Comparison of ENCODE assay signal across 10 cellular contexts in genomic region chr13:92805766-92806165, GRCh38.
DNase-seq lines count a peak whose midpoint lies in the region; ATAC-seq and TF ChIP-seq lines count a peak whose summit lies in the region.
"Had no signal": no experiment of that assay in that cellular context is flagged by ENCODE, and none has a peak within 500 bp of the region (broad histone marks: within the 10 kb centered on the region; RNA-seq: fewer than 3 reads in every experiment).

No MANE protein-coding gene starts in this region.

- H3K4me1 ChIP-seq in CD4-positive, alpha-beta memory T cell (ENCODE audit: insufficient read depth, low read length): no peaks in the 10 kb centered on the region
- no peaks in the 10 kb centered on the region for H3K4me1 ChIP-seq in IMR-90 (ENCODE audit: control insufficient read depth, insufficient read depth, low read length)
- peaks cover 39% of the 10 kb centered on the region for H3K4me1 ChIP-seq in osteoblast (ENCODE audit: insufficient read depth, low read length)

- CTCF ChIA-PET in CD4-positive, alpha-beta memory T cell (lab: Charles Lee; ENCODE audit: partially characterized antibody): no interaction called here
- CTCF ChIA-PET in IMR-90 (lab: Yijun Ruan, JAX): no interaction called here

- no peaks in the 10 kb centered on the region for H3K9me3 Mint-ChIP-seq in CD4-positive, alpha-beta memory T cell
- no peaks in the 10 kb centered on the region for H3K9me3 Mint-ChIP-seq in chondrocyte (ENCODE audit: low read depth)

- H3K27ac ChIP-seq in CD4-positive, alpha-beta memory T cell (ENCODE audit: low read depth, low read length): no peak overlapping the region
- H3K27ac ChIP-seq in IMR-90 (ENCODE audit: insufficient read depth, low read length) (no peak overlapping the region), osteoblast (ENCODE audit: low read depth, low read length) (peak overlapping the region; percentile 16)

- H3K4me3 ChIP-seq in CD4-positive, alpha-beta memory T cell (ENCODE audit: low read length in 2 of 2): no peak overlapping the region
- H3K4me3 ChIP-seq in IMR-90 (ENCODE audit: insufficient read depth, low read depth, low read length) (no peak overlapping the region), osteoblast (ENCODE audit: insufficient read depth, low read length) (peak overlapping the region; percentile 67)

- H3K27ac Mint-ChIP-seq in CD4-positive, alpha-beta memory T cell: peak overlapping the region in 6 of 7 donors; percentile 21 to 91 (median 78)
- H3K27ac Mint-ChIP-seq in chondrocyte (ENCODE audit: unreplicated experiment): no peak overlapping the region
- H3K27ac Mint-ChIP-seq: activated B cell treated with CpG ODN at 0.5 μM for 24 hours had no signal

- no peak for TF ChIP-seq RAD21 in IMR-90 (IDR thresholded peaks at IDR 0.05; ENCODE audit: low read length)

- H3K4me1 Mint-ChIP-seq in CD4-positive, alpha-beta memory T cell: peaks cover 0 to 19% (median 8%) of the 10 kb centered on the region in 4 donors
- peaks cover 41% of the 10 kb centered on the region for H3K4me1 Mint-ChIP-seq in chondrocyte (ENCODE audit: low read depth)
- H3K4me1 Mint-ChIP-seq: activated B cell treated with CpG ODN at 0.5 μM for 24 hours had no signal

- H4K5ac ChIP-seq in IMR-90 (ENCODE audit: low read depth, low read length): no peak overlapping the region

- H2BK20ac ChIP-seq in IMR-90 (ENCODE audit: low read depth, low read length): no peak overlapping the region

- H3K4ac ChIP-seq in IMR-90 (ENCODE audit: low read depth, low read length): peak overlapping the region; percentile 13; the same call in 1 of the 2 replicates

- no peak overlapping the region for H2AFZ ChIP-seq in IMR-90 (replicated peaks; ENCODE audit: low read length, poor library complexity)
- H2AFZ ChIP-seq in osteoblast (ENCODE audit: low read length): peak overlapping the region; percentile 87

- H3K4me3 Mint-ChIP-seq in CD4-positive, alpha-beta memory T cell: peak overlapping the region; percentile 68 to 88 (median 84)
- peak overlapping the region; percentile 16 for H3K4me3 Mint-ChIP-seq in chondrocyte (ENCODE audit: unreplicated experiment)
- H3K4me3 Mint-ChIP-seq: activated B cell treated with CpG ODN at 0.5 μM for 24 hours had no signal

- no peaks in the 10 kb centered on the region for H3K9me3 ChIP-seq in CD4-positive, alpha-beta memory T cell (ENCODE audit: control insufficient read depth in 1 of 2, low read length in 2 of 2)
- H3K9me3 ChIP-seq in IMR-90 (ENCODE audit: control insufficient read depth, insufficient read depth, low read length) (no peaks in the 10 kb centered on the region), osteoblast (ENCODE audit: low read depth, low read length) (no peaks in the 10 kb centered on the region)

- in situ Hi-C loops in IMR-90 (cut with MboI; ENCODE audit: low sequenced_read_pairs): no loop called here

- no peak overlapping the region for H3K9ac ChIP-seq in IMR-90 (ENCODE audit: low read depth, low read length)

- H2BK120ac ChIP-seq in IMR-90 (ENCODE audit: low read depth, low read length): peak overlapping the region; percentile 42; the same call in 1 of the 2 replicates

- no peaks in the 10 kb centered on the region for H3K36me3 Mint-ChIP-seq in CD4-positive, alpha-beta memory T cell
- no peaks in the 10 kb centered on the region for H3K36me3 Mint-ChIP-seq in chondrocyte (ENCODE audit: low read depth)

- H3K79me2 ChIP-seq in osteoblast (ENCODE audit: insufficient read depth, low read length): no peaks in the 10 kb centered on the region

- TF ChIP-seq CTCF in IMR-90 (conservative IDR thresholded peaks at IDR 0.05; ENCODE audit: low read depth, low read length) (no peak), chondrocyte (IDR thresholded peaks at IDR 0.05) (no peak), osteoblast (IDR thresholded peaks at IDR 0.05; ENCODE audit: extremely low read depth, low read depth, low read length) (no peak)

- dilution Hi-C loops in IMR-90 (cut with HindIII; ENCODE audit: low sequenced_read_pairs, unreplicated experiment): no loop called here

- no peak overlapping the region for H4K8ac ChIP-seq in IMR-90 (ENCODE audit: low read depth in 2 of 2, low read length in 2 of 2)

- no peak for TF ChIP-seq POLR2A in IMR-90 (IDR thresholded peaks at IDR 0.05; ENCODE audit: low read depth, low read length)

- H3K27me3 Mint-ChIP-seq in CD4-positive, alpha-beta memory T cell: no peaks in the 10 kb centered on the region
- no peaks in the 10 kb centered on the region for H3K27me3 Mint-ChIP-seq in chondrocyte (ENCODE audit: low read depth)
- H3K27me3 Mint-ChIP-seq: activated B cell treated with CpG ODN at 0.5 μM for 24 hours had no signal

- peak overlapping the region; percentile 48; the same call in 1 of the 2 replicates for H3K4me2 ChIP-seq in IMR-90 (ENCODE audit: low read depth, low read length)
- H3K4me2 ChIP-seq in osteoblast (ENCODE audit: insufficient read depth, low read length): peak overlapping the region; percentile 75

- no peak overlapping the region for H3K14ac ChIP-seq in IMR-90 (replicated peaks; ENCODE audit: low read depth, low read length)

- H3K56ac ChIP-seq in IMR-90 (ENCODE audit: extremely low read depth, insufficient read depth, low read length): no peak overlapping the region

- H4K20me1 ChIP-seq in IMR-90 (ENCODE audit: insufficient read depth, low read length) (no peaks in the 10 kb centered on the region), osteoblast (ENCODE audit: insufficient read depth, low read length) (no peaks in the 10 kb centered on the region)

- H2BK5ac ChIP-seq in IMR-90 (ENCODE audit: low read depth, low read length, poor library complexity, severe bottlenecking): no peak overlapping the region

- H2AK5ac ChIP-seq in IMR-90 (ENCODE audit: low read depth, low read length): no peak overlapping the region

- intact Hi-C loops in CD4-positive, alpha-beta memory T cell (cut with micrococcal nuclease): no loop called here
- intact Hi-C loops in IMR-90 (cut with micrococcal nuclease): loop anchor here (5.0 kb wide), 1 partner anchor 422 kb away; the partner anchor contains the start of gene GPC6

- no peak overlapping the region for H3K18ac ChIP-seq in IMR-90 (ENCODE audit: low read depth, low read length)

- no peaks in the 10 kb centered on the region for H3K9me1 ChIP-seq in IMR-90 (ENCODE audit: insufficient read depth, low read length)

- no peak overlapping the region for H2AK9ac ChIP-seq in IMR-90 (replicated peaks; ENCODE audit: low read depth, low read length, poor library complexity)

- BruUV-seq in IMR-90 (replicated peaks; lab: Mats Ljungman, UMichigan): no TSS peak

- no peak for ATAC-seq in IMR-90 (ENCODE audit: low read depth)
- ATAC-seq in GM18517 (IDR thresholded peaks at IDR 0.05; ENCODE audit: unreplicated experiment): no peak
- ATAC-seq in HG03045 (IDR thresholded peaks at IDR 0.05; ENCODE audit: unreplicated experiment): no peak
- ATAC-seq in HG03159 (IDR thresholded peaks at IDR 0.05; ENCODE audit: unreplicated experiment): no peak
- ATAC-seq in GM19035 (IDR thresholded peaks at IDR 0.05; ENCODE audit: unreplicated experiment): no peak

- H3K27me3 ChIP-seq in CD4-positive, alpha-beta memory T cell (ENCODE audit: insufficient read depth, low read length): no peaks in the 10 kb centered on the region
- H3K27me3 ChIP-seq in IMR-90 (ENCODE audit: control insufficient read depth, insufficient read depth, low read length): no peaks in the 10 kb centered on the region
- no peaks in the 10 kb centered on the region for H3K27me3 ChIP-seq in osteoblast (ENCODE audit: insufficient read depth, low read length)

- DNase-seq in CD4-positive, alpha-beta memory T cell: peak in 1 of 5 donors; percentile 1
- DNase-seq in IMR-90: no peak
- no peak for DNase-seq in chondrocyte (ENCODE audit: low spot score)
- no peak for DNase-seq in osteoblast (ENCODE audit: insufficient read length, low spot score, missing footprints)
- DNase-seq: activated B cell treated with CpG ODN at 0.5 μM for 24 hours, NCI-H446 treated with DMSO at 0.1 percent for 48 hours had no signal

- no peak overlapping the region for H4K91ac ChIP-seq in IMR-90 (ENCODE audit: insufficient read depth, low read depth, low read length)

- no peak overlapping the region for H3K23ac ChIP-seq in IMR-90 (ENCODE audit: low read depth, low read length)

- H3K79me1 ChIP-seq in IMR-90 (ENCODE audit: low read depth in 1 of 2, low read length in 2 of 2): no peaks in the 10 kb centered on the region

- no peak overlapping the region for H2BK15ac ChIP-seq in IMR-90 (ENCODE audit: low read depth, low read length)

- H3K36me3 ChIP-seq in CD4-positive, alpha-beta memory T cell (ENCODE audit: insufficient read depth, low read length): no peaks in the 10 kb centered on the region
- no peaks in the 10 kb centered on the region for H3K36me3 ChIP-seq in IMR-90 (ENCODE audit: control insufficient read depth, insufficient read depth, low read length)
- no peaks in the 10 kb centered on the region for H3K36me3 ChIP-seq in osteoblast (ENCODE audit: insufficient read depth, low read length)

- POLR2A ChIA-PET in CD4-positive, alpha-beta memory T cell (lab: Charles Lee; ENCODE audit: partially characterized antibody): no interaction called here
- POLR2A ChIA-PET in IMR-90 (lab: Charles Lee; ENCODE audit: unreplicated experiment): interaction anchor here (0.6 kb wide), 1 partner anchor 10 kb away, joined by 5 read pairs; no protein-coding TSS in a partner anchor

TF ChIP-seq in IMR-90, 13 proteins besides CTCF, POLR2A, EP300 and RAD21 (continues in another document):
- TF ChIP-seq, protein P1, sequence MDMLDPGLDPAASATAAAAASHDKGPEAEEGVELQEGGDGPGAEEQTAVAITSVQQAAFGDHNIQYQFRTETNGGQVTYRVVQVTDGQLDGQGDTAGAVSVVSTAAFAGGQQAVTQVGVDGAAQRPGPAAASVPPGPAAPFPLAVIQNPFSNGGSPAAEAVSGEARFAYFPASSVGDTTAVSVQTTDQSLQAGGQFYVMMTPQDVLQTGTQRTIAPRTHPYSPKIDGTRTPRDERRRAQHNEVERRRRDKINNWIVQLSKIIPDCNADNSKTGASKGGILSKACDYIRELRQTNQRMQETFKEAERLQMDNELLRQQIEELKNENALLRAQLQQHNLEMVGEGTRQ (IDR thresholded peaks at IDR 0.05; ENCODE audit: low read depth, low read length): no peak
- TF ChIP-seq RCOR1 (IDR thresholded peaks at IDR 0.05; ENCODE audit: insufficient replicate concordance, low read length) (no peak), CEBPB (IDR thresholded peaks at IDR 0.05; ENCODE audit: low read depth, low read length) (no peak), MXI1 (IDR thresholded peaks at IDR 0.05; ENCODE audit: borderline replicate concordance, low read depth, low read length) (no peak), SMC3 (IDR thresholded peaks at IDR 0.05; ENCODE audit: low read depth, low read length) (no peak), BHLHE40 (IDR thresholded peaks at IDR 0.05; ENCODE audit: low read depth, low read length) (no peak), MAFK (IDR thresholded peaks at IDR 0.05; ENCODE audit: low read depth, low read length) (no peak), MAZ (IDR thresholded peaks at IDR 0.05; ENCODE audit: borderline replicate concordance, low read depth, low read length) (no peak), RFX5 (IDR thresholded peaks at IDR 0.05; ENCODE audit: low read depth, low read length) (no peak), NFE2L2 (IDR thresholded peaks at IDR 0.05; ENCODE audit: low read depth, low read length) (no peak), FOS (IDR thresholded peaks at IDR 0.05; ENCODE audit: low read depth, low read length) (no peak)
